ENCODE assay signal across 9 cellular contexts in genomic region chr12:110498984-110499706, GRCh38. TPM values are rescaled to one million over a fixed set of nuclear protein-coding genes. Genes with fewer than 3 reads are reported as not detected.
DNase-seq lines count a peak whose midpoint lies in the region; ATAC-seq and TF ChIP-seq lines count a peak whose summit lies in the region.
"Had no signal": no experiment of that assay in that cellular context is flagged by ENCODE, and none has a peak within 500 bp of the region (broad histone marks: within the 10 kb centered on the region; RNA-seq: fewer than 3 reads in every experiment).

No MANE protein-coding gene starts in this region.

- no peak for TF ChIP-seq RAD21 in SK-N-SH (IDR thresholded peaks at IDR 0.05; ENCODE audit: low read length)

- H3K27ac ChIP-seq in SK-N-SH (ENCODE audit: low read depth in 2 of 2, low read length in 1 of 2) = peak overlapping the region in 1 of 2 experiments; percentile 12; a peak in 1 of 4 replicates
- no peak overlapping the region for H3K27ac ChIP-seq in fibroblast of lung (ENCODE audit: insufficient read depth, low read length)

- peaks cover 10 to 20% of the 10 kb centered on the region in 2 experiments; a peak in 3 of 4 replicates for H3K4me1 ChIP-seq in SK-N-SH (ENCODE audit: control insufficient read depth in 1 of 2, insufficient read depth in 2 of 2, low read depth in 1 of 2, low read length in 1 of 2)
- peaks cover 2% of the 10 kb centered on the region for H3K4me1 ChIP-seq in fibroblast of lung (ENCODE audit: control insufficient read depth, extremely low read depth, insufficient read depth, low read length)

- H3K9me3 ChIP-seq in SK-N-SH = no peaks in the 10 kb centered on the region
- no peaks in the 10 kb centered on the region for H3K9me3 ChIP-seq in fibroblast of lung (ENCODE audit: control insufficient read depth, insufficient read depth, low read depth, low read length)

- ATAC-seq in activated T-cell treated with anti-CD3 and anti-CD28 coated beads, Interleukin-2, amount 50 U/mL, for 72 hours (replicated peaks in 1 of 2) = no peak
- no peak for ATAC-seq in stimulated activated naive CD8-positive, alpha-beta T cell treated with anti-CD3 and anti-CD28 coated beads, Interleukin-15, amount 100 ng/mL, for 72 hours
- ATAC-seq in GM21528 (IDR thresholded peaks at IDR 0.05; ENCODE audit: low FRiP score, unreplicated experiment) (no peak), HG02970 (IDR thresholded peaks at IDR 0.05; ENCODE audit: low FRiP score, unreplicated experiment) (no peak)

- H3K4me2 ChIP-seq in SK-N-SH = peak overlapping the region; percentile 6; the same call in 1 of the 2 replicates
- H3K4me2 ChIP-seq in fibroblast of lung (ENCODE audit: extremely low read depth, insufficient read depth, low read length) = no peak overlapping the region

- no peak overlapping the region for H2AFZ ChIP-seq in SK-N-SH (ENCODE audit: low read depth)
- H2AFZ ChIP-seq in fibroblast of lung (ENCODE audit: low read length) = no peak overlapping the region

- 80% methylated on average over 4 of the region's 4 CpGs for WGBS in SK-N-SH (ENCODE audit: low lambda C conversion rate)

- peak overlapping the region; percentile 59 to 77 for H3K4me3 Mint-ChIP-seq in activated T-cell treated with anti-CD3 and anti-CD28 coated beads, Interleukin-2, amount 50 U/mL, for 72 hours
- peak overlapping the region; percentile 71 to 81 for H3K4me3 Mint-ChIP-seq in stimulated activated naive CD8-positive, alpha-beta T cell treated with anti-CD3 and anti-CD28 coated beads, Interleukin-15, amount 100 ng/mL, for 72 hours

- H3K4me3 ChIP-seq in SK-N-SH (ENCODE audit: low read depth in 2 of 2, low read length in 1 of 2) (no peak overlapping the region), fibroblast of lung (replicated peaks in 1 of 4; ENCODE audit: control extremely low read depth in 1 of 4, insufficient read depth in 1 of 4, low read depth in 3 of 4, low read length in 4 of 4) (no peak overlapping the region)

- H3K27me3 Mint-ChIP-seq in activated T-cell treated with anti-CD3 and anti-CD28 coated beads, Interleukin-2, amount 50 U/mL, for 72 hours (ENCODE audit: low read depth) = no peaks in the 10 kb centered on the region
- H3K27me3 Mint-ChIP-seq in stimulated activated naive CD8-positive, alpha-beta T cell treated with anti-CD3 and anti-CD28 coated beads, Interleukin-15, amount 100 ng/mL, for 72 hours = no peaks in the 10 kb centered on the region

- TF ChIP-seq CTCF in SK-N-SH (IDR thresholded peaks at IDR 0.05) (no peak), fibroblast of lung (conservative IDR thresholded peaks at IDR 0.05 in 1 of 2, IDR thresholded peaks at IDR 0.05 in 1 of 2; ENCODE audit: low read depth in 1 of 2, low read length in 2 of 2) (no peak)

- H3K36me3 ChIP-seq in SK-N-SH (replicated peaks in 1 of 2; ENCODE audit: control insufficient read depth in 1 of 2, insufficient read depth in 2 of 2, low read length in 1 of 2) (peaks cover 27 to 46% of the 10 kb centered on the region in 2 experiments), fibroblast of lung (ENCODE audit: control insufficient read depth, insufficient read depth, low read length) (no peaks in the 10 kb centered on the region)

- peaks cover 74% of the 10 kb centered on the region for H3K79me2 ChIP-seq in SK-N-SH (ENCODE audit: insufficient read depth)
- H3K79me2 ChIP-seq in fibroblast of lung (ENCODE audit: control insufficient read depth, insufficient read depth, low read length) = peaks cover 49% of the 10 kb centered on the region

- CTCF ChIA-PET in SK-N-SH (lab: Yijun Ruan, JAX) = interaction anchor here (1.1 to 2.1 kb wide), 2 partner anchors 17 to 30 kb away, joined by 4 to 11 read pairs; partner anchors contain the start of gene FAM216A

- peaks cover 31% of the 10 kb centered on the region for H3K4me1 Mint-ChIP-seq in activated T-cell treated with anti-CD3 and anti-CD28 coated beads, Interleukin-2, amount 50 U/mL, for 72 hours (ENCODE audit: low read depth)
- peaks cover 32% of the 10 kb centered on the region for H3K4me1 Mint-ChIP-seq in stimulated activated naive CD8-positive, alpha-beta T cell treated with anti-CD3 and anti-CD28 coated beads, Interleukin-15, amount 100 ng/mL, for 72 hours

- no peak for TF ChIP-seq EP300 in SK-N-SH (IDR thresholded peaks at IDR 0.05; ENCODE audit: borderline replicate concordance in 1 of 2, low read depth in 1 of 2, low read length in 1 of 2)

- H3K9ac ChIP-seq in SK-N-SH = no peak overlapping the region; the same call in 1 of the 2 replicates
- H3K9ac ChIP-seq in fibroblast of lung (ENCODE audit: insufficient read depth, low read length) = no peak overlapping the region

- H4K20me1 ChIP-seq in SK-N-SH (ENCODE audit: insufficient read depth) (peaks cover 8% of the 10 kb centered on the region; the same call in 1 of the 2 replicates), fibroblast of lung (ENCODE audit: control insufficient read depth, extremely low read depth, insufficient read depth, low read length) (no peaks in the 10 kb centered on the region)

- POLR2A ChIA-PET in SK-N-SH (lab: Yijun Ruan, JAX) = no interaction called here

- H3K27me3 ChIP-seq in SK-N-SH (ENCODE audit: insufficient read depth) (no peaks in the 10 kb centered on the region), fibroblast of lung (ENCODE audit: control insufficient read depth, insufficient read depth, low read length) (no peaks in the 10 kb centered on the region)

- DNase-seq in activated T-cell treated with anti-CD3 and anti-CD28 coated beads, Interleukin-2, amount 50 U/mL, for 72 hours = no peak
- no peak for DNase-seq in activated T-cell treated with anti-CD3 and anti-CD28 coated beads for 4 hours
- DNase-seq in SK-N-SH = no peak
- peak; percentile 22 to 52 for DNase-seq in fibroblast of lung (ENCODE audit: low read depth in 2 of 2)
- no peak for DNase-seq in stimulated activated naive CD8-positive, alpha-beta T cell treated with anti-CD3 and anti-CD28 coated beads, Interleukin-15, amount 100 ng/mL, for 72 hours
- DNase-seq in dermis blood vessel endothelial cell = no peak
- DNase-seq: NCI-H2227 treated with DMSO at 0.1 percent for 48 hours had no signal

- H3K9me3 Mint-ChIP-seq in activated T-cell treated with anti-CD3 and anti-CD28 coated beads, Interleukin-2, amount 50 U/mL, for 72 hours = peaks cover 0 to 1% of the 10 kb centered on the region in 2 donors
- H3K9me3 Mint-ChIP-seq in stimulated activated naive CD8-positive, alpha-beta T cell treated with anti-CD3 and anti-CD28 coated beads, Interleukin-15, amount 100 ng/mL, for 72 hours = no peaks in the 10 kb centered on the region

- H3K9me2 ChIP-seq in SK-N-SH = no peaks in the 10 kb centered on the region

- H3K27ac Mint-ChIP-seq in activated T-cell treated with anti-CD3 and anti-CD28 coated beads, Interleukin-2, amount 50 U/mL, for 72 hours = peak overlapping the region; percentile 95
- peak overlapping the region; percentile 90 to 97 for H3K27ac Mint-ChIP-seq in stimulated activated naive CD8-positive, alpha-beta T cell treated with anti-CD3 and anti-CD28 coated beads, Interleukin-15, amount 100 ng/mL, for 72 hours

- peaks cover 14 to 20% of the 10 kb centered on the region in 2 donors for H3K36me3 Mint-ChIP-seq in activated T-cell treated with anti-CD3 and anti-CD28 coated beads, Interleukin-2, amount 50 U/mL, for 72 hours (ENCODE audit: insufficient read depth in 2 of 2)

- peaks cover 21% of the 10 kb centered on the region for H3F3A ChIP-seq in SK-N-SH (replicated peaks; ENCODE audit: insufficient read depth)

RNA-seq across cellular contexts. Expression of gene VPS29, which starts 2.8 kb away (rescaled TPM):
- 100 to 1,000 TPM in 1 of 2 donors, 10 to 100 TPM in 1; 98.2 to 104 TPM for total RNA-seq in activated T-cell treated with anti-CD3 and anti-CD28 coated beads, Interleukin-2, amount 50 U/mL, for 72 hours
- polyA plus RNA-seq in SK-N-SH (2012; rRNA removed) = 110 and 131 TPM in 2 replicates
- polyA plus RNA-seq in SK-N-SH (2012; cell fraction: cytosol; rRNA removed) = 127 and 168 TPM in 2 replicates
- 101 and 209 TPM in 2 replicates for polyA plus RNA-seq in SK-N-SH (2012; cell fraction: nucleus; rRNA removed)
- total RNA-seq in fibroblast of lung = 44.7 and 52.2 TPM in 2 replicates
- polyA plus RNA-seq in fibroblast of lung = 172 and 210 TPM in 2 replicates
- polyA plus RNA-seq in fibroblast of lung (2012) = 119 and 139 TPM in 2 replicates
- polyA minus RNA-seq in fibroblast of lung (ENCODE audit: low replicate concordance) = 20.7 and 25.0 TPM in 2 replicates
- total RNA-seq in dermis blood vessel endothelial cell = 77.1 and 78.3 TPM in 2 replicates

RNA-seq across cellular contexts. Expression of gene RAD9B, which starts 3.0 kb away (rescaled TPM):
- 1 to 10 TPM; 2.3 to 4.4 TPM for total RNA-seq in activated T-cell treated with anti-CD3 and anti-CD28 coated beads, Interleukin-2, amount 50 U/mL, for 72 hours
- polyA plus RNA-seq in SK-N-SH (2012; rRNA removed) (0.15 and 0.20 TPM in 2 replicates), fibroblast of lung (0.40 and 0.53 TPM in 2 replicates)
- polyA plus RNA-seq in SK-N-SH (2012; cell fraction: cytosol; rRNA removed) = 0.24 and 0.26 TPM in 2 replicates
- polyA plus RNA-seq in SK-N-SH (2012; cell fraction: nucleus; rRNA removed) = 0.25 and 0.29 TPM in 2 replicates
- total RNA-seq in fibroblast of lung (0.50 and 0.77 TPM in 2 replicates), dermis blood vessel endothelial cell (0.14 and 1.2 TPM in 2 replicates)
- 0.25 and 0.30 TPM in 2 replicates for polyA plus RNA-seq in fibroblast of lung (2012)
- polyA minus RNA-seq in fibroblast of lung (ENCODE audit: low replicate concordance) = not detected in 2 replicates

RNA-seq across cellular contexts. Expression of gene FAM216A, which starts 30.5 kb away (rescaled TPM):
- 10 to 100 TPM; 17.5 to 23.4 TPM for total RNA-seq in activated T-cell treated with anti-CD3 and anti-CD28 coated beads, Interleukin-2, amount 50 U/mL, for 72 hours
- polyA plus RNA-seq in SK-N-SH (2012; rRNA removed) (29.8 and 33.1 TPM in 2 replicates), fibroblast of lung (20.2 and 28.3 TPM in 2 replicates)
- polyA plus RNA-seq in SK-N-SH (2012; cell fraction: cytosol; rRNA removed) = 30.5 and 33.5 TPM in 2 replicates
- 23.8 and 34.0 TPM in 2 replicates for polyA plus RNA-seq in SK-N-SH (2012; cell fraction: nucleus; rRNA removed)
- total RNA-seq in fibroblast of lung (14.9 and 16.5 TPM in 2 replicates), dermis blood vessel endothelial cell (8.8 and 10.1 TPM in 2 replicates)
- polyA plus RNA-seq in fibroblast of lung (2012) = 11.7 and 15.6 TPM in 2 replicates
- 4.3 TPM in 1 of 2 replicates, not detected in the other for polyA minus RNA-seq in fibroblast of lung (ENCODE audit: low replicate concordance)

RNA-seq across cellular contexts. Expression of gene GPN3, which starts 31.1 kb away (rescaled TPM):
- 10 to 100 TPM; 42.3 to 43.4 TPM for total RNA-seq in activated T-cell treated with anti-CD3 and anti-CD28 coated beads, Interleukin-2, amount 50 U/mL, for 72 hours
- polyA plus RNA-seq in SK-N-SH (2012; rRNA removed) (21.6 and 22.5 TPM in 2 replicates), fibroblast of lung (28.9 and 29.7 TPM in 2 replicates)
- 28.3 and 38.1 TPM in 2 replicates for polyA plus RNA-seq in SK-N-SH (2012; cell fraction: cytosol; rRNA removed)
- 5.9 and 8.5 TPM in 2 replicates for polyA plus RNA-seq in SK-N-SH (2012; cell fraction: nucleus; rRNA removed)
- total RNA-seq in fibroblast of lung (8.9 and 9.2 TPM in 2 replicates), dermis blood vessel endothelial cell (19.9 and 22.7 TPM in 2 replicates)
- polyA plus RNA-seq in fibroblast of lung (2012) = 13.7 and 20.1 TPM in 2 replicates
- 2.6 and 2.7 TPM in 2 replicates for polyA minus RNA-seq in fibroblast of lung (ENCODE audit: low replicate concordance)

RNA-seq across cellular contexts. Expression of gene ARPC3, which starts 49.0 kb away (rescaled TPM):
- total RNA-seq in activated T-cell treated with anti-CD3 and anti-CD28 coated beads, Interleukin-2, amount 50 U/mL, for 72 hours = 100 to 1,000 TPM; 166 to 210 TPM
- polyA plus RNA-seq in SK-N-SH (2012; rRNA removed) (50.5 and 74.7 TPM in 2 replicates), fibroblast of lung (81.1 and 87.4 TPM in 2 replicates)
- polyA plus RNA-seq in SK-N-SH (2012; cell fraction: cytosol; rRNA removed) = 113 and 122 TPM in 2 replicates
- 22.2 and 30.2 TPM in 2 replicates for polyA plus RNA-seq in SK-N-SH (2012; cell fraction: nucleus; rRNA removed)
- total RNA-seq in fibroblast of lung (136 and 169 TPM in 2 replicates), dermis blood vessel endothelial cell (297 and 356 TPM in 2 replicates)
- polyA plus RNA-seq in fibroblast of lung (2012) = 365 and 428 TPM in 2 replicates
- 8.5 and 11.5 TPM in 2 replicates for polyA minus RNA-seq in fibroblast of lung (ENCODE audit: low replicate concordance)

Comparison
In these comparisons a context has a peak if more than half of its experiments do, and no peak if none do; other contexts are left out.
1. DNase-seq: peak in fibroblast of lung (2 of 2); none in activated T-cell treated with anti-CD3 and anti-CD28 coated beads, Interleukin-2, amount 50 U/mL, for 72 hours (0 of 2), activated T-cell treated with anti-CD3 and anti-CD28 coated beads for 4 hours (single experiment), SK-N-SH (single experiment), stimulated activated naive CD8-positive, alpha-beta T cell treated with anti-CD3 and anti-CD28 coated beads, Interleukin-15, amount 100 ng/mL, for 72 hours (0 of 2) and dermis blood vessel endothelial cell (single experiment).